In the genomic region with DNA sequence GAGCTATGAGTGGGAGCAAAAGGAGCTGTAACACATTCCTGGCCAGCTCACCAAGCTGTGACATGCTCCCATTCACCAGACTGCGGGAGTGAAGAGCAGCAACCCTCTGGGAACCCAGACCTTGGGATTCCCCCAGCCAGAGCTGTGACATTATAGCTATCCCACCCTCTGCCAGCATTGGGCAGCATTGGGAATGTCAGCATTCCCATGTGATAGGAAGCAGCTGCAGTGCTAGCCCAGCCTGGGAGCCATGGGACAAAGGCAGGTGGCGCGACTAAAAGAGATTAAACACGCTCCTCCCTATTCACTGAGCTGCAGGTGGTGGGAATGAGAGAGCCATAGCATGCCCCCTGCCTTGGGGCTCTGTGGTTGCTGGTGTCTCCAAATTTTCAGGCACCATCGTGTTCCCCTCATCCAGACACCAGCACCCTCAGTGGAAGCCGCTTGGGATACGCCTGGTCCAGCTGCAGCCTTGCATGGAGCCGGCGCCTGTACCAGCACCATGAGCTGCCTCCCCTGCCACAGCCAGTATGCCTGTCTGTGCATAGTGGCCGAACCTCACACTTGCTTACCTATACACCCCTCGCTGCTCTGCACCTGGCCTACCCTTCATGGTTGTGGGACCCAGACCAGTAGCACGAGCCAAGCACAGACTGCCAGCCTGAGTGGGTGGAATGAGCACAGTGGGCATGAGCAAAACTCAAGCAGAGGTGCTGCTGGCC, we compare ENCODE assay signal across 35 cellular contexts.
"Had no signal": no experiment of that assay in that cellular context is flagged by ENCODE, and none has a peak within 500 bp of the region (broad histone marks: within the 10 kb centered on the region; RNA-seq: fewer than 3 reads in every experiment).

No MANE protein-coding gene starts in this region.

- H3K27ac Mint-ChIP-seq: activated CD4-positive, alpha-beta memory T cell treated with anti-CD3 and anti-CD28 coated beads, Interleukin-2, amount 10 ng/mL, durations not matched to agents 7 days and 5 days; activated CD4-positive, alpha-beta T cell treated with anti-CD3 and anti-CD28 coated beads, Interleukin-2, amount 10 ng/mL, durations not matched to agents 24 days and 14 days; activated naive CD4-positive, alpha-beta T cell treated with anti-CD3 and anti-CD28 coated beads, Interleukin-2, amount 10 ng/mL, durations not matched to agents 7 days and 5 days; activated naive CD8-positive, alpha-beta T cell treated with anti-CD3 and anti-CD28 coated beads, Interleukin-2, amount 10 ng/mL, durations not matched to agents 7 days and 5 days; activated T-cell treated with anti-CD3 and anti-CD28 coated beads, Interleukin-2, amount 50 U/mL, for 24 hours; brain; mesothelial cell of epicardium; nephron progenitor cell; stimulated activated effector memory CD8-positive, alpha-beta T cell treated with anti-CD3 and anti-CD28 coated beads, Interleukin-12 subunit alpha, Interleukin-12 subunit beta, amount 100 ng/mL, for 72 hours; stimulated activated naive CD8-positive, alpha-beta T cell treated with anti-CD3 and anti-CD28 coated beads, Interleukin-15, amount 100 ng/mL, for 72 hours; T-helper 2 cell treated with Interferon-gamma antibody and Interleukin-4, amounts not matched to agents 5 μg/mL and 100 μg/mL, for 36 hours; type B pancreatic cell had no signal

- H3K27me3 ChIP-seq: ascending aorta, cardiac muscle cell, dorsolateral prefrontal cortex, gastroesophageal sphincter, hepatocyte, pancreas, sigmoid colon had no signal

- H3K36me3 ChIP-seq: ascending aorta, cardiac muscle cell, gastroesophageal sphincter, pancreas, prostate gland, sigmoid colon had no signal

- H3K9me3 ChIP-seq: ascending aorta, gastroesophageal sphincter, pancreas, prostate gland, sigmoid colon had no signal

- H3K4me1 ChIP-seq: ascending aorta, gastroesophageal sphincter, pancreas, prostate gland, sigmoid colon had no signal

- H3K4me3 ChIP-seq: ascending aorta, cardiac muscle cell, coronary artery, dorsolateral prefrontal cortex, gastroesophageal sphincter, hepatocyte, pancreas, prostate gland, sigmoid colon had no signal

- H3K27ac ChIP-seq: ascending aorta, cardiac muscle cell, coronary artery, dorsolateral prefrontal cortex, gastroesophageal sphincter, hepatocyte, pancreas, prostate gland, sigmoid colon had no signal

- H3K36me3 Mint-ChIP-seq: activated naive CD4-positive, alpha-beta T cell treated with anti-CD3 and anti-CD28 coated beads, Interleukin-2, amount 10 ng/mL, durations not matched to agents 7 days and 5 days; activated naive CD8-positive, alpha-beta T cell treated with anti-CD3 and anti-CD28 coated beads, Interleukin-2, amount 10 ng/mL, durations not matched to agents 7 days and 5 days; brain; naive B cell; stimulated activated effector memory CD8-positive, alpha-beta T cell treated with anti-CD3 and anti-CD28 coated beads, Interleukin-12 subunit alpha, Interleukin-12 subunit beta, amount 100 ng/mL, for 72 hours; type B pancreatic cell had no signal

- H3K4me1 Mint-ChIP-seq: activated CD4-positive, alpha-beta memory T cell treated with anti-CD3 and anti-CD28 coated beads, Interleukin-2, amount 10 ng/mL, durations not matched to agents 7 days and 5 days; activated CD4-positive, alpha-beta T cell treated with anti-CD3 and anti-CD28 coated beads, Interleukin-2, amount 10 ng/mL, durations not matched to agents 24 days and 14 days; activated naive CD4-positive, alpha-beta T cell treated with anti-CD3 and anti-CD28 coated beads, Interleukin-2, amount 10 ng/mL, durations not matched to agents 7 days and 5 days; activated naive CD8-positive, alpha-beta T cell treated with anti-CD3 and anti-CD28 coated beads, Interleukin-2, amount 10 ng/mL, durations not matched to agents 7 days and 5 days; brain; naive B cell; nephron progenitor cell; stimulated activated effector memory CD8-positive, alpha-beta T cell treated with anti-CD3 and anti-CD28 coated beads, Interleukin-12 subunit alpha, Interleukin-12 subunit beta, amount 100 ng/mL, for 72 hours; stimulated activated naive CD8-positive, alpha-beta T cell treated with anti-CD3 and anti-CD28 coated beads, Interleukin-15, amount 100 ng/mL, for 72 hours had no signal

- H3K9me3 Mint-ChIP-seq: activated CD4-positive, alpha-beta T cell treated with anti-CD3 and anti-CD28 coated beads, Interleukin-2, amount 10 ng/mL, durations not matched to agents 24 days and 14 days had no signal

- H3K27me3 Mint-ChIP-seq: activated CD4-positive, alpha-beta memory T cell treated with anti-CD3 and anti-CD28 coated beads, Interleukin-2, amount 10 ng/mL, durations not matched to agents 7 days and 5 days; activated CD4-positive, alpha-beta T cell treated with anti-CD3 and anti-CD28 coated beads, Interleukin-2, amount 10 ng/mL, durations not matched to agents 24 days and 14 days; activated naive CD4-positive, alpha-beta T cell treated with anti-CD3 and anti-CD28 coated beads, Interleukin-2, amount 10 ng/mL, durations not matched to agents 7 days and 5 days; activated naive CD8-positive, alpha-beta T cell treated with anti-CD3 and anti-CD28 coated beads, Interleukin-2, amount 10 ng/mL, durations not matched to agents 7 days and 5 days; activated T-cell treated with anti-CD3 and anti-CD28 coated beads, Interleukin-2, amount 50 U/mL, for 24 hours; brain; naive B cell; stimulated activated naive CD8-positive, alpha-beta T cell treated with anti-CD3 and anti-CD28 coated beads, Interleukin-15, amount 100 ng/mL, for 72 hours; type B pancreatic cell had no signal

- H3K4me3 Mint-ChIP-seq: activated CD4-positive, alpha-beta memory T cell treated with anti-CD3 and anti-CD28 coated beads, Interleukin-2, amount 10 ng/mL, durations not matched to agents 7 days and 5 days; activated CD4-positive, alpha-beta T cell treated with anti-CD3 and anti-CD28 coated beads, Interleukin-2, amount 10 ng/mL, durations not matched to agents 24 days and 14 days; activated naive CD4-positive, alpha-beta T cell treated with anti-CD3 and anti-CD28 coated beads, Interleukin-2, amount 10 ng/mL, durations not matched to agents 7 days and 5 days; activated naive CD8-positive, alpha-beta T cell treated with anti-CD3 and anti-CD28 coated beads, Interleukin-2, amount 10 ng/mL, durations not matched to agents 7 days and 5 days; activated T-cell treated with anti-CD3 and anti-CD28 coated beads, Interleukin-2, amount 50 U/mL, for 24 hours; brain; mesothelial cell of epicardium; naive B cell; nephron progenitor cell; stimulated activated effector memory CD8-positive, alpha-beta T cell treated with anti-CD3 and anti-CD28 coated beads, Interleukin-12 subunit alpha, Interleukin-12 subunit beta, amount 100 ng/mL, for 72 hours; stimulated activated naive CD8-positive, alpha-beta T cell treated with anti-CD3 and anti-CD28 coated beads, Interleukin-15, amount 100 ng/mL, for 72 hours; T-helper 2 cell treated with Interferon-gamma antibody and Interleukin-4, amounts not matched to agents 5 μg/mL and 100 μg/mL, for 36 hours; type B pancreatic cell had no signal

- DNase-seq: activated CD4-positive, alpha-beta memory T cell treated with anti-CD3 and anti-CD28 coated beads, Interleukin-2, amount 10 ng/mL, durations not matched to agents 7 days and 5 days; activated CD4-positive, alpha-beta T cell treated with anti-CD3 and anti-CD28 coated beads, Interleukin-2, amount 10 ng/mL, durations not matched to agents 24 days and 14 days; activated CD8-positive, alpha-beta memory T cell treated with anti-CD3 and anti-CD28 coated beads, Interleukin-2, amount 50 U/mL, for 48 hours; activated gamma-delta T cell; activated naive CD4-positive, alpha-beta T cell treated with anti-CD3 and anti-CD28 coated beads, Interleukin-2, amount 10 ng/mL, durations not matched to agents 7 days and 5 days; activated naive CD8-positive, alpha-beta T cell treated with anti-CD3 and anti-CD28 coated beads, Interleukin-2, amount 10 ng/mL, durations not matched to agents 7 days and 5 days; activated T-cell treated with anti-CD3 and anti-CD28 coated beads, Interleukin-2, amount 50 U/mL, for 24 hours; dorsolateral prefrontal cortex; effector memory CD4-positive, alpha-beta T cell; erythroblast; left cardiac atrium; left ventricle myocardium superior; mammary epithelial cell; naive B cell; nephron progenitor cell; nucleus accumbens; retina; sigmoid colon; small intestine; stimulated activated CD4-positive, alpha-beta T cell treated with anti-CD3 and anti-CD28 coated beads, Interleukin-4, amount 100 ng/mL, for 24 hours; stimulated activated naive CD8-positive, alpha-beta T cell treated with anti-CD3 and anti-CD28 coated beads, Interleukin-15, amount 100 ng/mL, for 72 hours; substantia nigra had no signal

- ATAC-seq: activated CD4-positive, CD25-positive, alpha-beta regulatory T cell treated with anti-CD3 and anti-CD28 coated beads, Interleukin-2, amount 50 U/mL, for 24 hours; gastroesophageal sphincter; left cardiac atrium; left ventricle myocardium superior; stimulated activated effector memory CD8-positive, alpha-beta T cell treated with anti-CD3 and anti-CD28 coated beads, Interleukin-12 subunit alpha, Interleukin-12 subunit beta, amount 100 ng/mL, for 72 hours; stimulated activated naive CD8-positive, alpha-beta T cell treated with anti-CD3 and anti-CD28 coated beads, Interleukin-15, amount 100 ng/mL, for 72 hours had no signal
